In the genomic region with DNA sequence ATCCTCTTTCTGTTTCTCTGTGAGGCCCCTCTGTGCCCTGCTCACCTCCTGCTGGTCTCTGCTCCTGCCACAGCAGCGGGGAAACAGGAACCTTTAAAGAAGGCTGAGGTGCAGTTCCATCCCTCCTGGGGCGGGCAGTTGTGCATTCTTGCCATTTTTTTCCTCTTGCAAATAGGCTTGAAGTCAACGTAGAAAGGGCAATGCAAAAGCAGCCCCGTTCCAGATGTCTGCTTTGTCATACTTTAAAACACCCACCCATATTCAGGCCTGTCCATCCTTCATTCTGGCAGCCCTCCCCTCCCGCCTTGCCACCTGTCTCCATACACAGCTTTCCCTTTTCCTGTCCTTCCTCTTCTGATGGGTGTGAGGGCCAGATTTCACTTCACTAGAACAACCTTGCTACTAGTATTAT, we compare ENCODE assay signal across 1 cellular context.
TF ChIP-seq lines count a peak whose summit lies in the region.

No MANE protein-coding gene starts in this region.

TF ChIP-seq in endothelial cell of umbilical vein, 7 proteins besides CTCF, POLR2A, EP300 and RAD21 (continued from another document):
- no peak for TF ChIP-seq MAX (IDR thresholded peaks at IDR 0.05; ENCODE audit: insufficient read depth, insufficient read length)
- TF ChIP-seq EZH2 (IDR thresholded peaks at IDR 0.05; ENCODE audit: borderline replicate concordance, low read depth, low read length, severe bottlenecking): no peak
- TF ChIP-seq MYC (IDR thresholded peaks at IDR 0.05; ENCODE audit: low read depth, low read length): no peak
- TF ChIP-seq FOS (IDR thresholded peaks at IDR 0.05; ENCODE audit: borderline replicate concordance, insufficient read depth, low read length): no peak
- no peak for TF ChIP-seq GATA2 (IDR thresholded peaks at IDR 0.05; ENCODE audit: insufficient read depth, insufficient read length, low read depth, low read length)
- TF ChIP-seq POLR2AphosphoS5 (IDR thresholded peaks at IDR 0.05; ENCODE audit: insufficient read depth, low read depth, low read length): no peak
TF ChIP-seq in endothelial cell of umbilical vein: peak in this region for 0.
